ENCODE assay signal across 8 cellular contexts in the genomic region with DNA sequence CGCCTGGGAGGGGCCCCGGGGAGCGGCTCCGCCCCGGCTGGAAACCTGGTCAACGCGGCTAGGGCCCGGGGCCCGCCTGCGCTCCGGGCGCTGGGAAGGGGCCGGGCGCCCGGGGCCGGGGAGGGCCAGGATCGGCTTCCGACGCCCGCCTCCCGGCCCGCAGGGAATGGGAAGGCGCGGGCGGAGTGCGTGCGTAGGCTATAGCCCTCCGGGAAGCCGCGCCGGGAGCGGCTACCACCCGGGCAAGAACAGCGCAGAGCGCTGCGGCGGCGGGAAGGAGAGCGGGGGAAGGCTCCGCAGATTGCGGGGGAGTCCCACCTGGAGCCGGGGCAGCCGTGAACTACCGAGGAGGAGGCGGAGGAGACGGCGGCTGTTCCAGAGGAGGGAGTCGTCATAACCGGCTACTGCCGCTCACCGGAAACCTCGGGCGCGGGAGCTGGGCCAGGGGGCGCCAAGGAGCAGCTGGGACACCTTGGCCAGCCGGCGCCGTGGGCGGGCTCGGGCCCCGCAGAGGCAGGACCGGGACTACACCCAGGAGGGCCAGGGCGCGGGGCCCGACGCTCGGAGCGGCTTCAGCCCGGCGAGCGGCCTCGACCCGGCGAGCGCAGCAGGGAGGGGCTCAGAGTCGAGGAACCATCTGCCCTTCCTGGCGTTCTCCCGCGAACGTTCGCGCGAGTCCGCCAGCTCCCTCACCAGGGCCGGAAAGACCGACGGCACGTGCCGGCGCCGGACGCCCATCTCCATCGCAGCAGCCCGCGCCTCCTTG. TPM values are rescaled to one million over a fixed set of nuclear protein-coding genes. Genes with fewer than 3 reads are reported as not detected.
DNase-seq lines count a peak whose midpoint lies in the region; ATAC-seq and TF ChIP-seq lines count a peak whose summit lies in the region.

Gene EOGT (minus strand): TSS at position 429 of the 766 bp plus-strand sequence. CDS start 3,838 bp downstream, outside the sequence.

- H3K36me3 ChIP-seq in Caco-2 (ENCODE audit: control insufficient read depth, insufficient read depth, low read length) (no peaks in the 10 kb centered on the region; the same call in 1 of the 2 replicates), muscle layer of colon (ENCODE audit: insufficient read depth, low read length) (peaks cover 11% of the 10 kb centered on the region)

- TF ChIP-seq CTCF in Caco-2 (IDR thresholded peaks at IDR 0.05; ENCODE audit: insufficient read depth in 1 of 2, low read depth in 1 of 2, low read length in 1 of 2, severe bottlenecking in 1 of 2, unreplicated experiment in 1 of 2) = peak; percentile 74 to 76

- peak within 1 kb of the TSS; percentile 85 for H3K9ac ChIP-seq in muscle layer of colon (ENCODE audit: low read length)

- BruUV-seq in Caco-2 (replicated peaks; lab: Mats Ljungman, UMichigan) = no TSS peak

- intact Hi-C loops in Caco-2 (cut with micrococcal nuclease; ENCODE audit: unreplicated experiment) = loop anchor here (2.0 kb wide), 2 partner anchors 39 to 67 kb away; partner anchors contain the start of genes TMF1 and UBA3

- ATAC-seq in GM19452 (IDR thresholded peaks at IDR 0.05; ENCODE audit: unreplicated experiment) (peak; percentile 77), HG03575 (IDR thresholded peaks at IDR 0.05; ENCODE audit: extremely low read depth, insufficient number of reproducible peaks, low FRiP score, unreplicated experiment) (peak; percentile 62)

- peaks cover 16% of the 10 kb centered on the region for H3K36me3 Mint-ChIP-seq in Caco-2 (ENCODE audit: insufficient read depth, unreplicated experiment)

- H3K4me3 ChIP-seq in Caco-2 (ENCODE audit: low read depth, low read length) (peak within 1 kb of the TSS; percentile 90), muscle layer of colon (ENCODE audit: low read depth in 1 of 2, low read length in 2 of 2) (peak within 1 kb of the TSS; percentile 73 to 86)

- CTCF ChIA-PET in Caco-2 (lab: Charles Lee) = no interaction called here

- peak within 1 kb of the TSS; percentile 93 for H3K27ac ChIP-seq in muscle layer of colon (ENCODE audit: low read depth, low read length)

- DNase-seq in Caco-2 = peak; percentile 89 to 96
- DNase-seq in OCI-M1 (lab: John Stamatoyannopoulos, UW) = peak; percentile 86
- peak; percentile 87 for DNase-seq in activated T-cell treated with anti-CD3 and anti-CD28 coated beads, Interleukin-2, amount 50 U/mL, for 1 hour
- DNase-seq in erythroblast (lab: John Stamatoyannopoulos, UW) = peak; percentile 88 to 93
- DNase-seq in stimulated activated CD8-positive, alpha-beta memory T cell treated with anti-CD3 and anti-CD28 coated beads, Interleukin-7, amount 100 ng/mL, for 48 hours (ENCODE audit: extremely low read depth in 1 of 2, low read depth in 1 of 2) = peak; percentile 72 to 78

- H3K27ac Mint-ChIP-seq in Caco-2 (ENCODE audit: unreplicated experiment) = peak within 1 kb of the TSS; percentile 83

- H3K4me1 ChIP-seq in Caco-2 (0 out of 2 replicates have a peak, but pooled peaks cover 6% of the 10 kb centered on the region), muscle layer of colon (ENCODE audit: insufficient read depth, low read length) (peaks cover 43% of the 10 kb centered on the region)

- peak; percentile 79 for TF ChIP-seq POLR2A in erythroblast (IDR thresholded peaks at IDR 0.05; ENCODE audit: low read length)

- POLR2A ChIA-PET in Caco-2 (lab: Charles Lee) = interaction anchor here (0.6 to 1.0 kb wide), 2 partner anchors 26 to 39 kb away, joined by 4 to 5 read pairs; partner anchors contain the start of gene TMF1

- H3K4me3 Mint-ChIP-seq in Caco-2 (ENCODE audit: unreplicated experiment) = peak within 1 kb of the TSS; percentile 91

- no peaks in the 10 kb centered on the region for H3K9me3 ChIP-seq in Caco-2
- no peaks in the 10 kb centered on the region for H3K9me3 ChIP-seq in muscle layer of colon (ENCODE audit: low read length)

- H3K27me3 ChIP-seq in Caco-2 (replicated peaks; ENCODE audit: control insufficient read depth, insufficient read depth, low read length) (no peaks in the 10 kb centered on the region), muscle layer of colon (ENCODE audit: control insufficient read depth in 1 of 2, insufficient read depth in 2 of 2, low read length in 2 of 2) (no peaks in the 10 kb centered on the region)

- no peaks in the 10 kb centered on the region for H3K4me1 Mint-ChIP-seq in Caco-2 (ENCODE audit: low read depth, unreplicated experiment)

- H3K9me3 Mint-ChIP-seq in Caco-2 (ENCODE audit: unreplicated experiment) = no peaks in the 10 kb centered on the region

- H3K27me3 Mint-ChIP-seq in Caco-2 (ENCODE audit: insufficient read depth, unreplicated experiment) = no peaks in the 10 kb centered on the region

RNA-seq across cellular contexts. Expression of gene EOGT, which starts in this region (rescaled TPM):
- 16.1 and 17.1 TPM in 2 replicates for total RNA-seq in Caco-2 (2022)

Comparison
In these comparisons a context has a peak if more than half of its experiments do, and no peak if none do; other contexts are left out.
1. Peak in every context shown above with its lines: DNase-seq, ATAC-seq, H3K4me3 ChIP-seq and H3K27ac ChIP-seq.